Comparison of ENCODE assay signal across 10 cellular contexts in genomic region chr6:21264288-21264818, GRCh38.
DNase-seq lines count a peak whose midpoint lies in the region; ATAC-seq, FAIRE-seq and TF ChIP-seq lines count a peak whose summit lies in the region.
"Had no signal": no experiment of that assay in that cellular context is flagged by ENCODE, and none has a peak within 500 bp of the region (broad histone marks: within the 10 kb centered on the region; RNA-seq: fewer than 3 reads in every experiment).

No MANE protein-coding gene starts in this region.

- H3K9ac ChIP-seq in mammary epithelial cell (ENCODE audit: insufficient read depth, low read length) = peak overlapping the region; percentile 20

- in situ Hi-C loops in mammary epithelial cell (cut with MboI; ENCODE audit: low sequenced_read_pairs in 2 of 2) = no loop called here

- no peak overlapping the region for H3K4me2 ChIP-seq in mammary epithelial cell (ENCODE audit: insufficient read depth, low read depth, low read length)

- ATAC-seq in HG02610 (IDR thresholded peaks at IDR 0.05; ENCODE audit: unreplicated experiment) (peak; percentile 8), HG02678 (IDR thresholded peaks at IDR 0.05; ENCODE audit: unreplicated experiment) (no peak)
- ATAC-seq: T-helper 17 cell had no signal

- peaks cover 27% of the 10 kb centered on the region for H3K4me1 ChIP-seq in mammary epithelial cell (ENCODE audit: insufficient read depth, low read length)
- peaks cover 0 to 11% (median 0%) of the 10 kb centered on the region in 4 donors for H3K4me1 ChIP-seq in stomach
- H3K4me1 ChIP-seq in sigmoid colon = no peaks in the 10 kb centered on the region

- TF ChIP-seq EP300 in stomach (IDR thresholded peaks at IDR 0.05) (no peak), sigmoid colon (IDR thresholded peaks at IDR 0.05) (no peak)

- DNase-seq in GM06990 (ENCODE audit: extremely low read depth, insufficient read length) (no peak), NCI-H2081 treated with DMSO at 0.1 percent for 48 hours (lab: John Stamatoyannopoulos, UW) (peak; percentile 84), mammary epithelial cell (no peak), RCC 7860 (ENCODE audit: low spot score) (no peak), stomach (no peak), sigmoid colon (no peak)
- DNase-seq: T-helper 17 cell, transverse colon had no signal

- no peaks in the 10 kb centered on the region for H4K20me1 ChIP-seq in mammary epithelial cell (ENCODE audit: insufficient read depth, low read length)

- no peak for FAIRE-seq in RCC 7860 (lab: Jason Lieb, UNC)

- H3K36me3 ChIP-seq in GM06990 (ENCODE audit: control insufficient read depth, insufficient read depth, low read length) (no peaks in the 10 kb centered on the region), mammary epithelial cell (ENCODE audit: insufficient read depth, low read length) (no peaks in the 10 kb centered on the region), stomach (no peaks in the 10 kb centered on the region), sigmoid colon (no peaks in the 10 kb centered on the region)
- H3K36me3 ChIP-seq: transverse colon had no signal

- H3K27ac ChIP-seq in mammary epithelial cell (ENCODE audit: insufficient read depth, low read depth, low read length) = peak overlapping the region; percentile 86
- no peak overlapping the region for H3K27ac ChIP-seq in stomach
- H3K27ac ChIP-seq in sigmoid colon = no peak overlapping the region
- H3K27ac ChIP-seq: transverse colon had no signal

- intact Hi-C loops in mammary epithelial cell (cut with micrococcal nuclease) = loop anchor here (1.0 kb wide), 1 partner anchor 36 kb away; no protein-coding TSS in a partner anchor
- intact Hi-C loops in stomach (cut with DNase I; ENCODE audit: low total_unique reads) = no loop called here
- intact Hi-C loops in sigmoid colon (cut with DNase I) = no loop called here

- H3K79me2 ChIP-seq in mammary epithelial cell (ENCODE audit: insufficient read depth, low read length) = no peaks in the 10 kb centered on the region

- TF ChIP-seq CTCF in GM06990 (IDR thresholded peaks at IDR 0.05; ENCODE audit: insufficient read depth, low read length, poor library complexity, severe bottlenecking) (no peak), mammary epithelial cell (conservative IDR thresholded peaks at IDR 0.05 in 1 of 2, IDR thresholded peaks at IDR 0.05 in 1 of 2; ENCODE audit: extremely low read depth in 1 of 2, insufficient read depth in 1 of 2, low read depth in 1 of 2, low read length in 2 of 2) (no peak), stomach (IDR thresholded peaks at IDR 0.05) (no peak), sigmoid colon (IDR thresholded peaks at IDR 0.05) (no peak)

- peak overlapping the region; percentile 80 for H2AFZ ChIP-seq in mammary epithelial cell (ENCODE audit: low read depth, low read length)

- 75% methylated on average over 8 of the region's 8 CpGs for WGBS in mammary epithelial cell (ENCODE audit: low coverage, missing lambda C conversion rate)
- 35 to 59% (median 46%) methylated on average over 8 of the region's 8 CpGs for WGBS in stomach, 5 donors
- WGBS in sigmoid colon, 2 donors = 14 to 60% methylated on average over 8 of the region's 8 CpGs

- no peaks in the 10 kb centered on the region for H3K27me3 ChIP-seq in GM06990 (replicated peaks; ENCODE audit: control insufficient read depth, insufficient read depth, low read length)
- H3K27me3 ChIP-seq in mammary epithelial cell (ENCODE audit: insufficient read depth, low read length) = no peaks in the 10 kb centered on the region
- no peaks in the 10 kb centered on the region for H3K27me3 ChIP-seq in stomach
- H3K27me3 ChIP-seq in sigmoid colon = no peaks in the 10 kb centered on the region
- H3K27me3 ChIP-seq: transverse colon had no signal

- CTCF ChIA-PET in mammary epithelial cell (lab: Charles Lee; ENCODE audit: low non-redundant PET) = no interaction called here

- TSS peak; percentile 88 for BruUV-seq in mammary epithelial cell (replicated peaks; lab: Mats Ljungman, UMichigan)

- dilution Hi-C loops in mammary epithelial cell (cut with HindIII; ENCODE audit: low sequenced_read_pairs) = no loop called here

- TF ChIP-seq POLR2A in stomach (IDR thresholded peaks at IDR 0.05) (no peak), sigmoid colon (IDR thresholded peaks at IDR 0.05) (no peak)

- peak overlapping the region; percentile 1; the same call in 1 of the 2 replicates for H3K4me3 ChIP-seq in GM06990 (replicated peaks; ENCODE audit: low read depth, low read length)
- H3K4me3 ChIP-seq in mammary epithelial cell (replicated peaks in 1 of 3; ENCODE audit: insufficient read depth in 1 of 3, low read depth in 2 of 3, low read length in 3 of 3) = no peak overlapping the region
- no peak overlapping the region for H3K4me3 ChIP-seq in stomach
- no peak overlapping the region for H3K4me3 ChIP-seq in sigmoid colon
- H3K4me3 ChIP-seq: transverse colon had no signal

- H3K9me3 ChIP-seq in mammary epithelial cell (replicated peaks; ENCODE audit: insufficient read depth, low read length) (no peaks in the 10 kb centered on the region), stomach (no peaks in the 10 kb centered on the region), sigmoid colon (no peaks in the 10 kb centered on the region)
- H3K9me3 ChIP-seq: transverse colon had no signal
